Comparison of ENCODE assay signal across 18 cellular contexts in genomic region chr1:109514846-109515245, GRCh38. TPM values are rescaled to one million over a fixed set of nuclear protein-coding genes. Genes with fewer than 3 reads are reported as not detected.
A peak's percentile ranks its signal among the peaks of the same experiment; 100 is the strongest.
DNase-seq lines count a peak whose midpoint lies in the region; ATAC-seq, FAIRE-seq and TF ChIP-seq lines count a peak whose summit lies in the region.
"Had no signal": no experiment of that assay in that cellular context is flagged by ENCODE, and none has a peak within 500 bp of the region (broad histone marks: within the 10 kb centered on the region; RNA-seq: fewer than 3 reads in every experiment).

No MANE protein-coding gene starts in this region.

- H2AFZ ChIP-seq in HCT116 (ENCODE audit: low read depth, low read length, poor library complexity, severe bottlenecking) (no peak overlapping the region), astrocyte (ENCODE audit: low read depth, low read length) (no peak overlapping the region)
- H2AFZ ChIP-seq: GM23248 had no signal

- H3K4me1 ChIP-seq in HCT116 (ENCODE audit: control insufficient read depth in 1 of 2, insufficient read depth in 2 of 2, low read length in 2 of 2) (peaks cover 6 to 10% of the 10 kb centered on the region in 2 experiments; a peak in 3 of 4 replicates), astrocyte (ENCODE audit: insufficient read depth, low read length) (peaks cover 3% of the 10 kb centered on the region)
- H3K4me1 ChIP-seq: BE2C had no signal

- no peaks in the 10 kb centered on the region for H3K9me2 ChIP-seq in HCT116 (ENCODE audit: insufficient read depth)

- H3K4me3 ChIP-seq in HCT116 (replicated peaks in 1 of 2; ENCODE audit: low read depth in 1 of 2, low read length in 2 of 2) (no peak overlapping the region), astrocyte (ENCODE audit: insufficient read depth, low read depth, low read length) (no peak overlapping the region)
- H3K4me3 ChIP-seq: A549, GM23248 had no signal

- H3K36me3 Mint-ChIP-seq in astrocyte (ENCODE audit: low read depth, unreplicated experiment) (no peaks in the 10 kb centered on the region), nephron (ENCODE audit: low read depth) (no peaks in the 10 kb centered on the region)

- no peak for TF ChIP-seq RAD21 in HCT116 (IDR thresholded peaks at IDR 0.05; ENCODE audit: low read depth)

- BruUV-seq in HCT116 (replicated peaks; lab: Mats Ljungman, UMichigan): no TSS peak

- peaks cover 6% of the 10 kb centered on the region; the same call in 1 of the 2 replicates for H3K27me3 ChIP-seq in HCT116 (ENCODE audit: insufficient read depth, low read length)
- H3K27me3 ChIP-seq in astrocyte (ENCODE audit: insufficient read depth, low read length): peaks cover 5% of the 10 kb centered on the region

- H3K9me3 Mint-ChIP-seq in astrocyte (ENCODE audit: unreplicated experiment) (peaks cover 2% of the 10 kb centered on the region), nephron (no peaks in the 10 kb centered on the region)

- H3K4me2 ChIP-seq in HCT116 (ENCODE audit: low read length) (no peak overlapping the region), astrocyte (ENCODE audit: low read length) (no peak overlapping the region)
- H3K4me2 ChIP-seq: A549 had no signal

- POLR2A ChIA-PET in HCT116 (lab: Charles Lee): no interaction called here

- peak overlapping the region; percentile 23 for H3K4me3 Mint-ChIP-seq in astrocyte (ENCODE audit: unreplicated experiment)
- peak overlapping the region in 2 of 3 experiments; percentile 15 to 33 for H3K4me3 Mint-ChIP-seq in nephron
- H3K4me3 Mint-ChIP-seq: CD4-positive, alpha-beta memory T cell had no signal

- TF ChIP-seq POLR2A in HCT116 (IDR thresholded peaks at IDR 0.05; ENCODE audit: borderline replicate concordance, extremely low read depth, insufficient read depth, insufficient read length): no peak

- RAD21 ChIA-PET in HCT116 (lab: Charles Lee; ENCODE audit: low non-redundant PET in 1 of 2, low total read pairs in 2 of 2, uncharacterized antibody in 2 of 2, unreplicated experiment in 2 of 2): no interaction called here

- H3K9ac ChIP-seq in HCT116 (ENCODE audit: low read length): no peak overlapping the region
- no peak overlapping the region for H3K9ac ChIP-seq in astrocyte (ENCODE audit: low read length)
- H3K9ac ChIP-seq: GM23248 had no signal

- H3K27me3 Mint-ChIP-seq in astrocyte (ENCODE audit: low read depth, unreplicated experiment) (peaks cover 20% of the 10 kb centered on the region), nephron (ENCODE audit: low read depth) (peaks cover 31% of the 10 kb centered on the region)
- H3K27me3 Mint-ChIP-seq: CD4-positive, alpha-beta memory T cell had no signal

- TF ChIP-seq CTCF in HCT116 (IDR thresholded peaks at IDR 0.05 in 2 of 3, conservative IDR thresholded peaks at IDR 0.05 in 1 of 3; ENCODE audit: borderline replicate concordance in 1 of 3, insufficient read depth in 1 of 3, low read depth in 2 of 3, low read length in 2 of 3): no peak
- TF ChIP-seq CTCF in astrocyte (IDR thresholded peaks at IDR 0.05; ENCODE audit: insufficient read depth, low read depth, low read length): no peak
- no peak for TF ChIP-seq CTCF in nephron (IDR thresholded peaks at IDR 0.05; ENCODE audit: unreplicated experiment in 3 of 3)

- CTCF ChIA-PET in HCT116 (lab: Charles Lee): interaction anchor here (1.2 to 2.0 kb wide), 4 partner anchors 15 to 24 kb away, joined by 4 to 8 read pairs (median 6); partner anchors contain the start of gene CYB561D1

- H3K27ac ChIP-seq in HCT116 (ENCODE audit: low read depth, low read length) (no peak overlapping the region), astrocyte (ENCODE audit: low read depth, low read length) (no peak overlapping the region)
- H3K27ac ChIP-seq: A549, C4-2B, GM23248, HL-60 had no signal

- H3K9me3 ChIP-seq in HCT116 (ENCODE audit: control insufficient read depth in 1 of 2, insufficient read depth in 1 of 2, low read depth in 1 of 2, low read length in 2 of 2) (no peaks in the 10 kb centered on the region), astrocyte (ENCODE audit: insufficient read depth, low read depth, low read length) (no peaks in the 10 kb centered on the region)
- H3K9me3 ChIP-seq: A549, BE2C had no signal

- intact Hi-C loops in HCT116 (cut with micrococcal nuclease): no loop called here

- H3K27ac Mint-ChIP-seq in astrocyte (ENCODE audit: unreplicated experiment) (no peak overlapping the region), nephron (no peak overlapping the region)

- ATAC-seq in HCT116: 0 out of 2 replicates have a peak, but pooled peaks have one; percentile 30
- no peak for ATAC-seq in HG03521 (IDR thresholded peaks at IDR 0.05; ENCODE audit: unreplicated experiment)
- ATAC-seq: A549 had no signal

- FAIRE-seq in astrocyte (lab: Jason Lieb, UNC): no peak
- FAIRE-seq: A549, G401.6, GM12891 had no signal

- no peaks in the 10 kb centered on the region for H4K20me1 ChIP-seq in HCT116 (ENCODE audit: insufficient read depth)
- no peaks in the 10 kb centered on the region for H4K20me1 ChIP-seq in astrocyte (ENCODE audit: insufficient read depth, low read length)

- DNase-seq in EH (ENCODE audit: low read depth): peak; percentile 31
- no peak for DNase-seq in HCT116 (ENCODE audit: low read depth, low spot score)
- DNase-seq in astrocyte (ENCODE audit: low read depth): no peak
- no peak for DNase-seq in H4 (ENCODE audit: low spot score)
- DNase-seq: BE2C; CD4-positive, alpha-beta memory T cell; DMS79; EL; GM23248; H7 had no signal

- peaks cover 15% of the 10 kb centered on the region for H3K4me1 Mint-ChIP-seq in astrocyte (ENCODE audit: low read depth, unreplicated experiment)
- H3K4me1 Mint-ChIP-seq in nephron: peaks cover 23% of the 10 kb centered on the region

- no peaks in the 10 kb centered on the region for H3K36me3 ChIP-seq in HCT116 (ENCODE audit: control insufficient read depth in 1 of 2, insufficient read depth in 2 of 2, low read length in 2 of 2)
- no peaks in the 10 kb centered on the region for H3K36me3 ChIP-seq in astrocyte (ENCODE audit: insufficient read depth, low read length)
- H3K36me3 ChIP-seq: BE2C had no signal

- H3K79me2 ChIP-seq in HCT116 (ENCODE audit: insufficient read depth, low read length) (no peaks in the 10 kb centered on the region), astrocyte (ENCODE audit: insufficient read depth, low read length) (no peaks in the 10 kb centered on the region)

TF ChIP-seq in HCT116, 20 proteins besides CTCF, POLR2A, EP300 and RAD21:
- TF ChIP-seq, protein P1, sequence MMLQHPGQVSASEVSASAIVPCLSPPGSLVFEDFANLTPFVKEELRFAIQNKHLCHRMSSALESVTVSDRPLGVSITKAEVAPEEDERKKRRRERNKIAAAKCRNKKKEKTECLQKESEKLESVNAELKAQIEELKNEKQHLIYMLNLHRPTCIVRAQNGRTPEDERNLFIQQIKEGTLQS (IDR thresholded peaks at IDR 0.05): no peak
- no peak for TF ChIP-seq CEBPB (IDR thresholded peaks at IDR 0.05; ENCODE audit: low read depth)
- no peak for TF ChIP-seq SRF (IDR thresholded peaks at IDR 0.05; ENCODE audit: low read depth)

RNA-seq across cellular contexts. Expression of gene AMIGO1, which starts 5.3 kb away (rescaled TPM):
- total RNA-seq in HCT116 (2021; ENCODE audit: unreplicated experiment) (0.10 TPM), astrocyte (1.2 and 1.8 TPM in 2 replicates)
- 0.05 and 0.06 TPM in 2 replicates for polyA plus RNA-seq in HCT116 (2012)
- total RNA-seq in H4 (2014; rRNA removed; shearing (Covaris generic)): 0.72 and 1.5 TPM in 2 replicates

RNA-seq across cellular contexts. Expression of gene CYB561D1, which starts 21.0 kb away (rescaled TPM):
- 5.9 TPM for total RNA-seq in HCT116 (2021; ENCODE audit: unreplicated experiment)
- 4.5 and 5.4 TPM in 2 replicates for polyA plus RNA-seq in HCT116 (2012)
- 9.4 and 11.9 TPM in 2 replicates for total RNA-seq in astrocyte
- 2.6 and 7.9 TPM in 2 replicates for total RNA-seq in H4 (2014; rRNA removed; shearing (Covaris generic))

RNA-seq across cellular contexts. Expression of gene GPR61, which starts 24.8 kb away (rescaled TPM):
- not detected for total RNA-seq in HCT116 (2021; ENCODE audit: unreplicated experiment)
- polyA plus RNA-seq in HCT116 (2012): 0.07 and 0.16 TPM in 2 replicates
- not detected in 2 replicates for total RNA-seq in astrocyte
- total RNA-seq in H4 (2014; rRNA removed; shearing (Covaris generic)): not detected in 2 replicates
- total RNA-seq: GM23248 had no signal
- polyA plus RNA-seq: AG04450, GM23248 had no signal

RNA-seq across cellular contexts. Expression of gene ATXN7L2, which starts 31.1 kb away (rescaled TPM):
- total RNA-seq in HCT116 (2021; ENCODE audit: unreplicated experiment) (7.2 TPM), astrocyte (5.5 and 6.2 TPM in 2 replicates)
- 5.9 and 6.1 TPM in 2 replicates for polyA plus RNA-seq in HCT116 (2012)
- 1.0 and 1.9 TPM in 2 replicates for total RNA-seq in H4 (2014; rRNA removed; shearing (Covaris generic))

RNA-seq across cellular contexts. Expression of gene GNAI3, which starts 33.6 kb away (rescaled TPM):
- total RNA-seq in HCT116 (2021; ENCODE audit: unreplicated experiment): 9.5 TPM
- polyA plus RNA-seq in HCT116 (2012): 5.2 and 6.0 TPM in 2 replicates
- total RNA-seq in astrocyte: 15.3 and 16.1 TPM in 2 replicates
- 9.0 and 9.8 TPM in 2 replicates for total RNA-seq in H4 (2014; rRNA removed; shearing (Covaris generic))
